In genomic region chrX:134711135-134711941, GRCh38 we compare ENCODE assay signal across 14 cellular contexts. TPM values are rescaled to one million over a fixed set of nuclear protein-coding genes. Genes with fewer than 3 reads are reported as not detected.
DNase-seq lines count a peak whose midpoint lies in the region; ATAC-seq, FAIRE-seq and TF ChIP-seq lines count a peak whose summit lies in the region.
"Had no signal": no experiment of that assay in that cellular context is flagged by ENCODE, and none has a peak within 500 bp of the region (broad histone marks: within the 10 kb centered on the region; RNA-seq: fewer than 3 reads in every experiment).

No MANE protein-coding gene starts in this region.

- H3K4me3 Mint-ChIP-seq in mesothelial cell of epicardium: no peak overlapping the region
- H3K4me3 Mint-ChIP-seq in activated T-helper 2 cell treated with anti-CD3 and anti-CD28 coated beads, Interferon-gamma antibody, Interleukin-2, Interleukin-4, amounts not matched to agents 10 μg/mL and 5 μg/mL and 100 μg/mL, durations not matched to agents 14 hours and 24 hours and 36 hours (ENCODE audit: low read depth): no peak overlapping the region

- H3K27ac Mint-ChIP-seq in mesothelial cell of epicardium: peak overlapping the region; percentile 73
- H3K27ac Mint-ChIP-seq in activated T-helper 2 cell treated with anti-CD3 and anti-CD28 coated beads, Interferon-gamma antibody, Interleukin-2, Interleukin-4, amounts not matched to agents 10 μg/mL and 5 μg/mL and 100 μg/mL, durations not matched to agents 14 hours and 24 hours and 36 hours: no peak overlapping the region

- no peak for TF ChIP-seq CTCF in AG10803 (conservative IDR thresholded peaks at IDR 0.05; ENCODE audit: low read length)
- no peak for TF ChIP-seq CTCF in mesothelial cell of epicardium (IDR thresholded peaks at IDR 0.05; ENCODE audit: unreplicated experiment)

- H3K4me1 Mint-ChIP-seq in mesothelial cell of epicardium: peaks cover 30% of the 10 kb centered on the region
- H3K4me1 Mint-ChIP-seq in activated T-helper 2 cell treated with anti-CD3 and anti-CD28 coated beads, Interferon-gamma antibody, Interleukin-2, Interleukin-4, amounts not matched to agents 10 μg/mL and 5 μg/mL and 100 μg/mL, durations not matched to agents 14 hours and 24 hours and 36 hours (ENCODE audit: low read depth): peaks cover 6% of the 10 kb centered on the region

- H3K36me3 Mint-ChIP-seq in mesothelial cell of epicardium: no peaks in the 10 kb centered on the region
- H3K36me3 Mint-ChIP-seq in activated T-helper 2 cell treated with anti-CD3 and anti-CD28 coated beads, Interferon-gamma antibody, Interleukin-2, Interleukin-4, amounts not matched to agents 10 μg/mL and 5 μg/mL and 100 μg/mL, durations not matched to agents 14 hours and 24 hours and 36 hours (ENCODE audit: low read depth): no peaks in the 10 kb centered on the region

- no peak overlapping the region for H3K4me3 ChIP-seq in AG10803 (ENCODE audit: low read length)

- no peaks in the 10 kb centered on the region for H3K27me3 Mint-ChIP-seq in mesothelial cell of epicardium (ENCODE audit: low read depth)
- H3K27me3 Mint-ChIP-seq in activated T-helper 2 cell treated with anti-CD3 and anti-CD28 coated beads, Interferon-gamma antibody, Interleukin-2, Interleukin-4, amounts not matched to agents 10 μg/mL and 5 μg/mL and 100 μg/mL, durations not matched to agents 14 hours and 24 hours and 36 hours (ENCODE audit: low read depth): peaks cover 7% of the 10 kb centered on the region

- peak; percentile 82 for ATAC-seq in SK-N-SH treated with all-trans-retinoic acid at 6 μM for 48 hours

- peak; percentile 53 for DNase-seq in AG10803 (ENCODE audit: low read depth)
- DNase-seq in GM19239 (ENCODE audit: insufficient read length, low spot score): no peak
- DNase-seq in mesothelial cell of epicardium (ENCODE audit: low spot score in 2 of 2, unreplicated experiment in 2 of 2): no peak
- DNase-seq in activated CD4-positive, alpha-beta T cell treated with anti-CD3 and anti-CD28 coated beads for 48 hours: no peak
- DNase-seq in activated T-helper 2 cell treated with anti-CD3 and anti-CD28 coated beads, Interferon-gamma antibody, Interleukin-2, Interleukin-4, amounts not matched to agents 10 μg/mL and 5 μg/mL and 100 μg/mL, durations not matched to agents 14 hours and 24 hours and 36 hours (ENCODE audit: low spot score): no peak
- DNase-seq in NCI-H748 treated with DMSO at 0.1 percent for 48 hours (lab: John Stamatoyannopoulos, UW): no peak
- DNase-seq: C1 segment of cervical spinal cord, DMS153, EL, Karpas-422, NCI-H2029, NCI-H226 had no signal

- intact Hi-C loops in activated T-helper 2 cell treated with anti-CD3 and anti-CD28 coated beads, Interferon-gamma antibody, Interleukin-2, Interleukin-4, amounts not matched to agents 10 μg/mL and 5 μg/mL and 100 μg/mL, durations not matched to agents 14 hours and 24 hours and 36 hours (cut with micrococcal nuclease): no loop called here

- peak; percentile 26 for FAIRE-seq in GM19239 (lab: Jason Lieb, UNC)

- H3K9me3 Mint-ChIP-seq in mesothelial cell of epicardium: peaks cover 36% of the 10 kb centered on the region
- H3K9me3 Mint-ChIP-seq in activated T-helper 2 cell treated with anti-CD3 and anti-CD28 coated beads, Interferon-gamma antibody, Interleukin-2, Interleukin-4, amounts not matched to agents 10 μg/mL and 5 μg/mL and 100 μg/mL, durations not matched to agents 14 hours and 24 hours and 36 hours: no peaks in the 10 kb centered on the region

TF ChIP-seq in SK-N-SH treated with all-trans-retinoic acid at 6 μM for 48 hours, 23 proteins besides CTCF, POLR2A, EP300 and RAD21:
- no peak for TF ChIP-seq SNAI2 (CRISPR knock-in tag; IDR thresholded peaks at IDR 0.05)
- peak; percentile 65; the same call in 1 of the 2 replicates for TF ChIP-seq ZC3H10 (CRISPR knock-in tag; IDR thresholded peaks at IDR 0.05)
- TF ChIP-seq POU6F1 (CRISPR knock-in tag; IDR thresholded peaks at IDR 0.05; ENCODE audit: borderline replicate concordance, low read depth): no peak
- TF ChIP-seq ARNTL (CRISPR knock-in tag; IDR thresholded peaks at IDR 0.05; ENCODE audit: borderline replicate concordance, low read depth): no peak
- TF ChIP-seq BACH2 (CRISPR knock-in tag; IDR thresholded peaks at IDR 0.05; ENCODE audit: borderline replicate concordance): no peak
- no peak for TF ChIP-seq CSRNP3 (CRISPR knock-in tag; IDR thresholded peaks at IDR 0.05)
- no peak for TF ChIP-seq ZNF565 (CRISPR knock-in tag; conservative IDR thresholded peaks at IDR 0.05; ENCODE audit: low read depth)
- no peak for TF ChIP-seq ZFP3 (CRISPR knock-in tag; IDR thresholded peaks at IDR 0.05)
- TF ChIP-seq ESRRG (CRISPR knock-in tag; IDR thresholded peaks at IDR 0.05): no peak
- TF ChIP-seq ZNF8 (CRISPR knock-in tag; IDR thresholded peaks at IDR 0.05): no peak
- TF ChIP-seq TOX (CRISPR knock-in tag; IDR thresholded peaks at IDR 0.05; ENCODE audit: borderline replicate concordance): no peak
- no peak for TF ChIP-seq ZNF70 (CRISPR knock-in tag; IDR thresholded peaks at IDR 0.05)
- 0 out of 2 replicates have a peak, but pooled peaks have one; percentile 25 for TF ChIP-seq TCF4 (CRISPR knock-in tag; IDR thresholded peaks at IDR 0.05; ENCODE audit: borderline replicate concordance)
- peak; percentile 91 for TF ChIP-seq ISL1 (CRISPR knock-in tag; IDR thresholded peaks at IDR 0.05)
- TF ChIP-seq PPARA (CRISPR knock-in tag; IDR thresholded peaks at IDR 0.05; ENCODE audit: borderline replicate concordance): no peak

RNA-seq across cellular contexts. Expression of gene PLAC1, which starts 53.1 kb away (rescaled TPM):
- 10.1 to 14.5 TPM (median 10.4 TPM) in 3 replicates for total RNA-seq in mesothelial cell of epicardium
- not detected in 2 replicates for total RNA-seq in activated T-helper 2 cell treated with anti-CD3 and anti-CD28 coated beads, Interferon-gamma antibody, Interleukin-2, Interleukin-4, amounts not matched to agents 10 μg/mL and 5 μg/mL and 100 μg/mL, durations not matched to agents 14 hours and 24 hours and 36 hours
- total RNA-seq: T-helper 1 cell treated with Interleukin-12 subunit alpha and Interleukin-12 subunit beta and Interleukin-4 antibody, amounts not matched to agents 30 ng/mL and 1 ng/mL, for 36 hours had no signal

Comparison
In these comparisons a context has a peak if more than half of its experiments do, and no peak if none do; other contexts are left out.
1. RNA of gene PLAC1, which starts 53.1 kb away (total RNA-seq): 10.1 to 14.5 TPM in mesothelial cell of epicardium; not detected in activated T-helper 2 cell treated with anti-CD3 and anti-CD28 coated beads, Interferon-gamma antibody, Interleukin-2, Interleukin-4, amounts not matched to agents 10 μg/mL and 5 μg/mL and 100 μg/mL, durations not matched to agents 14 hours and 24 hours and 36 hours; every median in the first group is over 10 times any median in the second.